In genomic region chr1:165755393-165756010, GRCh38 we compare ENCODE assay signal across 18 cellular contexts. TPM values are rescaled to one million over a fixed set of nuclear protein-coding genes. Genes with fewer than 3 reads are reported as not detected.
DNase-seq lines count a peak whose midpoint lies in the region; ATAC-seq, FAIRE-seq and TF ChIP-seq lines count a peak whose summit lies in the region.
"Had no signal": no experiment of that assay in that cellular context is flagged by ENCODE, and none has a peak within 500 bp of the region (broad histone marks: within the 10 kb centered on the region; RNA-seq: fewer than 3 reads in every experiment).

No MANE protein-coding gene starts in this region.

- no peak for DNase-seq in activated naive CD4-positive, alpha-beta T cell treated with anti-CD3 and anti-CD28 coated beads for 36 hours
- no peak for DNase-seq in activated naive CD4-positive, alpha-beta T cell treated with anti-CD3 and anti-CD28 coated beads, Interleukin-2, amount 10 ng/mL, durations not matched to agents 7 days and 5 days
- DNase-seq in GM12878 (ENCODE audit: low read depth, low spot score) (no peak), COLO829 (ENCODE audit: low spot score) (no peak)
- no peak for DNase-seq in stimulated activated naive B cell treated with anti-CD40 and anti-IgM and Interleukin-4, amounts not matched to agents 10 μg/mL and 1 μg/mL and 100 μg/mL, for 72 hours
- DNase-seq: ACHN; CD4-positive, CD25-positive, alpha-beta regulatory T cell; GF-D8; MG63; NCI-H1105; NCI-H1930; NCI-H2171; NCI-H774; Peyer's patch; SHP77 had no signal

- H4K20me1 ChIP-seq in GM12878 (ENCODE audit: control insufficient read depth, insufficient read depth): no peaks in the 10 kb centered on the region

- H3K4me2 ChIP-seq in GM12878 (ENCODE audit: control insufficient read depth, insufficient read depth): no peak overlapping the region
- H3K4me2 ChIP-seq: GM23338 had no signal

- H2AFZ ChIP-seq in GM12878 (ENCODE audit: control insufficient read depth, low read depth, low read length): no peak overlapping the region
- H2AFZ ChIP-seq: GM23338 had no signal

- H3K9me3 ChIP-seq in GM12878 (replicated peaks; ENCODE audit: control insufficient read depth, insufficient read depth, low read length): no peaks in the 10 kb centered on the region
- H3K9me3 ChIP-seq: MG63, Peyer's patch had no signal

- RAD21 ChIA-PET in GM12878 (lab: Charles Lee; ENCODE audit: unreplicated experiment): interaction anchor here (1.3 kb wide), 1 partner anchor 14 kb away, joined by 4 read pairs; no protein-coding TSS in a partner anchor

- no peaks in the 10 kb centered on the region for H3K9me3 Mint-ChIP-seq in activated naive CD4-positive, alpha-beta T cell treated with anti-CD3 and anti-CD28 coated beads for 36 hours
- no peaks in the 10 kb centered on the region for H3K9me3 Mint-ChIP-seq in activated naive CD4-positive, alpha-beta T cell treated with anti-CD3 and anti-CD28 coated beads, Interleukin-2, amount 10 ng/mL, durations not matched to agents 7 days and 5 days
- no peaks in the 10 kb centered on the region for H3K9me3 Mint-ChIP-seq in stimulated activated naive B cell treated with anti-CD40 and anti-IgM and Interleukin-4, amounts not matched to agents 10 μg/mL and 1 μg/mL and 100 μg/mL, for 72 hours
- H3K9me3 Mint-ChIP-seq: CD4-positive, CD25-positive, alpha-beta regulatory T cell; GM23338 had no signal

- ATAC-seq in GM18867 (IDR thresholded peaks at IDR 0.05; ENCODE audit: unreplicated experiment): peak; percentile 27
- ATAC-seq in GM12878: peak; percentile 40
- ATAC-seq in stimulated activated naive B cell treated with anti-CD40 and anti-IgM and Interleukin-4, amounts not matched to agents 10 μg/mL and 1 μg/mL and 100 μg/mL, for 72 hours (replicated peaks): no peak
- no peak for ATAC-seq in HG02981 (IDR thresholded peaks at IDR 0.05; ENCODE audit: unreplicated experiment)
- ATAC-seq: GM23338 had no signal

- FAIRE-seq in GM12878 (lab: Jason Lieb, UNC): no peak

- no TSS peak for BruUV-seq in GM12878 (replicated peaks; lab: Mats Ljungman, UMichigan)

- no peak for TF ChIP-seq EP300 in GM12878 (IDR thresholded peaks at IDR 0.05; ENCODE audit: borderline replicate concordance in 1 of 2, control insufficient read depth in 1 of 2, low read depth in 2 of 2, low read length in 2 of 2)

- H3K4me1 Mint-ChIP-seq in activated naive CD4-positive, alpha-beta T cell treated with anti-CD3 and anti-CD28 coated beads for 36 hours (ENCODE audit: low read depth): peaks cover 13% of the 10 kb centered on the region
- H3K4me1 Mint-ChIP-seq in activated naive CD4-positive, alpha-beta T cell treated with anti-CD3 and anti-CD28 coated beads, Interleukin-2, amount 10 ng/mL, durations not matched to agents 7 days and 5 days: peaks cover 5% of the 10 kb centered on the region
- H3K4me1 Mint-ChIP-seq in stimulated activated naive B cell treated with anti-CD40 and anti-IgM and Interleukin-4, amounts not matched to agents 10 μg/mL and 1 μg/mL and 100 μg/mL, for 72 hours: peaks cover 13 to 24% of the 10 kb centered on the region in 2 donors
- H3K4me1 Mint-ChIP-seq: GM23338 had no signal

- H3K4me1 ChIP-seq in GM12878 (ENCODE audit: control insufficient read depth, insufficient read depth, low read length): peaks cover 10% of the 10 kb centered on the region
- H3K4me1 ChIP-seq: Peyer's patch had no signal

- H3K79me2 ChIP-seq in GM12878 (ENCODE audit: control insufficient read depth, insufficient read depth, low read length): no peaks in the 10 kb centered on the region; the same call in 1 of the 2 replicates

- intact Hi-C loops in activated naive CD4-positive, alpha-beta T cell treated with anti-CD3 and anti-CD28 coated beads for 36 hours (cut with micrococcal nuclease): no loop called here
- intact Hi-C loops in GM12878 (cut with micrococcal nuclease; ENCODE audit: unreplicated experiment): no loop called here

- in situ Hi-C loops in GM12878 (cut with MboI): no loop called here

- peak overlapping the region; percentile 62 for H3K27ac Mint-ChIP-seq in activated naive CD4-positive, alpha-beta T cell treated with anti-CD3 and anti-CD28 coated beads for 36 hours
- no peak overlapping the region for H3K27ac Mint-ChIP-seq in activated naive CD4-positive, alpha-beta T cell treated with anti-CD3 and anti-CD28 coated beads, Interleukin-2, amount 10 ng/mL, durations not matched to agents 7 days and 5 days
- H3K27ac Mint-ChIP-seq in stimulated activated naive B cell treated with anti-CD40 and anti-IgM and Interleukin-4, amounts not matched to agents 10 μg/mL and 1 μg/mL and 100 μg/mL, for 72 hours: peak overlapping the region; percentile 14
- H3K27ac Mint-ChIP-seq: GM23338 had no signal

- H3K4me3 ChIP-seq in GM12878: no peak overlapping the region
- H3K4me3 ChIP-seq: GM23338, MG63, Peyer's patch had no signal

- TF ChIP-seq RAD21 in GM12878 (IDR thresholded peaks at IDR 0.05; ENCODE audit: insufficient read depth, low read depth, low read length): no peak

- TF ChIP-seq CTCF in GM12878 (IDR thresholded peaks at IDR 0.05 in 2 of 3, conservative IDR thresholded peaks at IDR 0.05 in 1 of 3; ENCODE audit: control insufficient read depth in 2 of 3, extremely low read depth in 1 of 3, insufficient read depth in 1 of 3, low read depth in 3 of 3, low read length in 3 of 3): no peak

- POLR2A ChIA-PET in GM12878 (lab: Charles Lee): interaction anchor here (1.0 kb wide), 2 partner anchors 13 to 119 kb away, joined by 3 read pairs; no protein-coding TSS in a partner anchor

- TF ChIP-seq POLR2A in GM12878 (IDR thresholded peaks at IDR 0.05; ENCODE audit: low read depth, low read length): no peak

- peaks cover 16% of the 10 kb centered on the region for H3K36me3 Mint-ChIP-seq in activated naive CD4-positive, alpha-beta T cell treated with anti-CD3 and anti-CD28 coated beads for 36 hours (ENCODE audit: low read depth)
- peaks cover 31% of the 10 kb centered on the region for H3K36me3 Mint-ChIP-seq in activated naive CD4-positive, alpha-beta T cell treated with anti-CD3 and anti-CD28 coated beads, Interleukin-2, amount 10 ng/mL, durations not matched to agents 7 days and 5 days
- peaks cover 18 to 32% of the 10 kb centered on the region in 2 donors for H3K36me3 Mint-ChIP-seq in stimulated activated naive B cell treated with anti-CD40 and anti-IgM and Interleukin-4, amounts not matched to agents 10 μg/mL and 1 μg/mL and 100 μg/mL, for 72 hours

- peaks cover 2 to 9% of the 10 kb centered on the region in 2 experiments; a peak in 3 of 4 replicates for H3K36me3 ChIP-seq in GM12878 (ENCODE audit: control insufficient read depth in 2 of 2, insufficient read depth in 2 of 2, low read length in 1 of 2)

- H3K27me3 ChIP-seq in GM12878 (replicated peaks in 1 of 2; ENCODE audit: control insufficient read depth in 2 of 2, insufficient read depth in 2 of 2, low read length in 1 of 2): no peaks in the 10 kb centered on the region
- H3K27me3 ChIP-seq: MG63, Peyer's patch had no signal

- no peak overlapping the region for H3K9ac ChIP-seq in GM12878 (ENCODE audit: control insufficient read depth, insufficient read depth, low read length)

- CTCF ChIA-PET in activated naive CD4-positive, alpha-beta T cell treated with anti-CD3 and anti-CD28 coated beads for 36 hours (lab: Charles Lee): interaction anchor here (1.7 kb wide), 1 partner anchor 13 kb away, joined by 5 read pairs; no protein-coding TSS in a partner anchor
- CTCF ChIA-PET in activated naive CD4-positive, alpha-beta T cell treated with anti-CD3 and anti-CD28 coated beads, Interleukin-2, amount 10 ng/mL, durations not matched to agents 7 days and 5 days (lab: Charles Lee): no interaction called here
- CTCF ChIA-PET in GM12878 (lab: Yijun Ruan, JAX): interaction anchor here (0.7 to 1.3 kb wide), 3 partner anchors 11 to 159 kb away, joined by 3 to 6 read pairs (median 3); no protein-coding TSS in a partner anchor

- SMC1A ChIA-PET in GM12878 (lab: Charles Lee; ENCODE audit: uncharacterized antibody, unreplicated experiment): interaction anchor here (1.0 to 2.5 kb wide), 6 partner anchors 11 to 158 kb away, joined by 3 to 10 read pairs (median 4); partner anchors contain the start of gene TMCO1

- no peak overlapping the region for H3K4me3 Mint-ChIP-seq in activated naive CD4-positive, alpha-beta T cell treated with anti-CD3 and anti-CD28 coated beads for 36 hours
- H3K4me3 Mint-ChIP-seq in activated naive CD4-positive, alpha-beta T cell treated with anti-CD3 and anti-CD28 coated beads, Interleukin-2, amount 10 ng/mL, durations not matched to agents 7 days and 5 days: no peak overlapping the region
- H3K4me3 Mint-ChIP-seq in stimulated activated naive B cell treated with anti-CD40 and anti-IgM and Interleukin-4, amounts not matched to agents 10 μg/mL and 1 μg/mL and 100 μg/mL, for 72 hours: no peak overlapping the region
- H3K4me3 Mint-ChIP-seq: GM23338 had no signal

- H3K27ac ChIP-seq in GM12878 (ENCODE audit: control insufficient read depth, insufficient read depth): no peak overlapping the region
- H3K27ac ChIP-seq: Peyer's patch had no signal

- no peaks in the 10 kb centered on the region for H3K27me3 Mint-ChIP-seq in activated naive CD4-positive, alpha-beta T cell treated with anti-CD3 and anti-CD28 coated beads for 36 hours (ENCODE audit: low read depth)
- H3K27me3 Mint-ChIP-seq in activated naive CD4-positive, alpha-beta T cell treated with anti-CD3 and anti-CD28 coated beads, Interleukin-2, amount 10 ng/mL, durations not matched to agents 7 days and 5 days: no peaks in the 10 kb centered on the region
- H3K27me3 Mint-ChIP-seq in stimulated activated naive B cell treated with anti-CD40 and anti-IgM and Interleukin-4, amounts not matched to agents 10 μg/mL and 1 μg/mL and 100 μg/mL, for 72 hours: no peaks in the 10 kb centered on the region
- H3K27me3 Mint-ChIP-seq: CD4-positive, CD25-positive, alpha-beta regulatory T cell had no signal

RNA-seq across cellular contexts. Expression of gene TMCO1, which starts 13.2 kb away (rescaled TPM):
- 10 to 100 TPM; 50.5 to 50.7 TPM for total RNA-seq in activated naive CD4-positive, alpha-beta T cell treated with anti-CD3 and anti-CD28 coated beads for 36 hours
- 32.3 and 40.1 TPM in 2 replicates for total RNA-seq in GM12878 (2013; cell fraction: nucleolus; rRNA removed)
- total RNA-seq in GM12878 (2014; rRNA removed) (56.1 and 77.1 TPM in 2 replicates), GM12878 (2014; rRNA removed; fragmentation: Illumina TruSeq; extraction: Trizol) (72.6 and 76.3 TPM in 2 replicates), GM12878 (2021) (63.6 and 70.0 TPM in 2 replicates)
- 41.1 TPM for polyA plus RNA-seq in GM12878 (2011; ENCODE audit: low read depth)
- polyA plus RNA-seq in GM12878 (2011; rRNA removed) (166 and 184 TPM in 2 replicates), GM12878 (2014; fragmentation: Illumina TruSeq; extraction: Trizol) (97.5 and 125 TPM in 2 replicates), GM12878 (2014; fragmentation: Nextera tagmentation; extraction: Ambion mirVana) (100 to 1,000 TPM; 184 to 253 TPM), GM12878 (2014; rRNA removed) (43.9 and 50.3 TPM in 2 replicates), GM12878 (2016; fragmentation: Nextera tagmentation; extraction: Ambion mirVana) (100 to 1,000 TPM; 155 to 156 TPM)
- polyA plus RNA-seq in GM12878 (2011; cell fraction: cytosol; rRNA removed): 66.8 and 102 TPM in 2 replicates
- polyA plus RNA-seq in GM12878 (2011; cell fraction: nucleus; rRNA removed): 30.7 and 39.8 TPM in 2 replicates
- 56.9 and 61.5 TPM in 2 replicates for polyA plus RNA-seq in GM12878 (2012)
- polyA minus RNA-seq in GM12878 (2011; rRNA and poly(A)+ RNA removed): 61.0 and 95.8 TPM in 2 replicates
- polyA minus RNA-seq in GM12878 (2011; cell fraction: cytosol; rRNA and poly(A)+ RNA removed): 25.5 and 26.7 TPM in 2 replicates
- polyA minus RNA-seq in GM12878 (2011; cell fraction: nucleus; rRNA and poly(A)+ RNA removed): 20.3 and 32.4 TPM in 2 replicates

RNA-seq across cellular contexts. Expression of gene ALDH9A1, which starts 57.1 kb away (rescaled TPM):
- 10 to 100 TPM; 35.8 to 43.5 TPM for total RNA-seq in activated naive CD4-positive, alpha-beta T cell treated with anti-CD3 and anti-CD28 coated beads for 36 hours
- 14.6 and 21.1 TPM in 2 replicates for total RNA-seq in GM12878 (2013; cell fraction: nucleolus; rRNA removed)
- 28.7 and 34.5 TPM in 2 replicates for total RNA-seq in GM12878 (2014; rRNA removed)
- total RNA-seq in GM12878 (2014; rRNA removed; fragmentation: Illumina TruSeq; extraction: Trizol): 30.6 and 30.9 TPM in 2 replicates
- 34.4 and 37.0 TPM in 2 replicates for total RNA-seq in GM12878 (2021)
- polyA plus RNA-seq in GM12878 (2011; ENCODE audit: low read depth): 22.9 TPM
- 106 and 128 TPM in 2 replicates for polyA plus RNA-seq in GM12878 (2011; rRNA removed)
- 36.1 and 36.4 TPM in 2 replicates for polyA plus RNA-seq in GM12878 (2011; cell fraction: cytosol; rRNA removed)
- polyA plus RNA-seq in GM12878 (2011; cell fraction: nucleus; rRNA removed): 37.3 and 42.6 TPM in 2 replicates
- 24.0 and 33.1 TPM in 2 replicates for polyA plus RNA-seq in GM12878 (2012)
- 37.2 and 42.2 TPM in 2 replicates for polyA plus RNA-seq in GM12878 (2014; fragmentation: Illumina TruSeq; extraction: Trizol)
- polyA plus RNA-seq in GM12878 (2014; fragmentation: Nextera tagmentation; extraction: Ambion mirVana): 10 to 100 TPM; 25.7 to 35.6 TPM
- polyA plus RNA-seq in GM12878 (2014; rRNA removed): 22.7 and 26.7 TPM in 2 replicates
- polyA plus RNA-seq in GM12878 (2016; fragmentation: Nextera tagmentation; extraction: Ambion mirVana): 10 to 100 TPM; 49.1 to 51.5 TPM
- 47.6 and 80.2 TPM in 2 replicates for polyA minus RNA-seq in GM12878 (2011; rRNA and poly(A)+ RNA removed)
- polyA minus RNA-seq in GM12878 (2011; cell fraction: cytosol; rRNA and poly(A)+ RNA removed): 21.8 and 35.5 TPM in 2 replicates
- polyA minus RNA-seq in GM12878 (2011; cell fraction: nucleus; rRNA and poly(A)+ RNA removed): 13.7 and 23.9 TPM in 2 replicates

Comparison
In these comparisons a context has a peak if more than half of its experiments do, and no peak if none do; other contexts are left out.
1. ATAC-seq: peak in GM18867 (single experiment) and GM12878 (single experiment); none in stimulated activated naive B cell treated with anti-CD40 and anti-IgM and Interleukin-4, amounts not matched to agents 10 μg/mL and 1 μg/mL and 100 μg/mL, for 72 hours (0 of 2) and HG02981 (single experiment).